In the genomic region with DNA sequence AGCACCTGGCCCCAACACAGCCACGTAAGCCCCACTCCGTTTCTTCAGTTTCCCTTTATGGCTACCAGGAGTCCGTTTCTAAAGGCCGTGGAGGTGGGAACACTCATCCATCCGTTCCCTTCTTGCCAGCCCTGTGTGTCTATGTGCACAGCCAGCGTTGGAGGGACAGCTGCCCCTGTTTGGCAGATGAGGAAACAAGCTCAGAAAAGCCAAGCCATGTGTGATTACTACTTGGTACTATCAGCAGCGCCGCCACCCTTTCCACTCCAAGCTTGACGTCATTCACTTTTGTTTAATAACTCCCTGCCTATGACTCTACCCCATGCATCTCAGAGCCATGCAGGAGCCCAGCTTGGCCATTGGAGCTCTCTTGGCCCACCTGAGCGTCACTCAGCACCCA, we compare ENCODE assay signal across 20 cellular contexts. TPM values are rescaled to one million over a fixed set of nuclear protein-coding genes. Genes with fewer than 3 reads are reported as not detected.
DNase-seq lines count a peak whose midpoint lies in the region; ATAC-seq and TF ChIP-seq lines count a peak whose summit lies in the region.
"Had no signal": no experiment of that assay in that cellular context is flagged by ENCODE, and none has a peak within 500 bp of the region (broad histone marks: within the 10 kb centered on the region; RNA-seq: fewer than 3 reads in every experiment).

No MANE protein-coding gene starts in this region.

- CTCF ChIA-PET in CD4-positive, alpha-beta T cell (lab: Charles Lee) = interaction anchor here (0.6 to 0.9 kb wide), 2 partner anchors 69 to 629 kb away, joined by 3 to 4 read pairs; no protein-coding TSS in a partner anchor

- no peak overlapping the region for H3K9ac ChIP-seq in neural cell (ENCODE audit: low read length)

- H3K27ac Mint-ChIP-seq in CD4-positive, alpha-beta T cell = no peak overlapping the region
- peak overlapping the region; percentile 52 for H3K27ac Mint-ChIP-seq in activated naive CD8-positive, alpha-beta T cell treated with anti-CD3 and anti-CD28 coated beads for 36 hours

- H3K27ac ChIP-seq in CD4-positive, alpha-beta T cell (ENCODE audit: low read depth, low read length) = no peak overlapping the region
- H3K27ac ChIP-seq in KOPT-K1 (ENCODE audit: low read depth, low read length, poor library complexity, severe bottlenecking) (peak overlapping the region; percentile 94), neural cell (ENCODE audit: low read length) (no peak overlapping the region)
- H3K27ac ChIP-seq: ovary, vagina had no signal

- H3K4me1 Mint-ChIP-seq in CD4-positive, alpha-beta T cell (ENCODE audit: low read depth) = peaks cover 17% of the 10 kb centered on the region
- peaks cover 12% of the 10 kb centered on the region for H3K4me1 Mint-ChIP-seq in activated naive CD8-positive, alpha-beta T cell treated with anti-CD3 and anti-CD28 coated beads for 36 hours

- H3K27me3 ChIP-seq in CD4-positive, alpha-beta T cell (ENCODE audit: control insufficient read depth, insufficient read depth, low read length) = no peaks in the 10 kb centered on the region
- no peaks in the 10 kb centered on the region for H3K27me3 ChIP-seq in neural cell (ENCODE audit: insufficient read depth, low read depth, low read length)
- H3K27me3 ChIP-seq: ovary, vagina had no signal

- TF ChIP-seq CTCF in CD4-positive, alpha-beta T cell (IDR thresholded peaks at IDR 0.05) = no peak
- no peak for TF ChIP-seq CTCF in neural cell (IDR thresholded peaks at IDR 0.05; ENCODE audit: poor library complexity, severe bottlenecking)

- no peak for TF ChIP-seq EP300 in neural cell (conservative IDR thresholded peaks at IDR 0.05; ENCODE audit: poor library complexity, severe bottlenecking)

- POLR2A ChIA-PET in CD4-positive, alpha-beta T cell (lab: Charles Lee) = no interaction called here

- H3F3A ChIP-seq in neural cell (ENCODE audit: insufficient read depth, low read length, poor library complexity, severe bottlenecking) = no peaks in the 10 kb centered on the region

- H3K4me3 Mint-ChIP-seq in CD4-positive, alpha-beta T cell = peak overlapping the region; percentile 57
- peak overlapping the region; percentile 6 for H3K4me3 Mint-ChIP-seq in activated naive CD8-positive, alpha-beta T cell treated with anti-CD3 and anti-CD28 coated beads for 36 hours

- no peaks in the 10 kb centered on the region for H3K9me3 ChIP-seq in CD4-positive, alpha-beta T cell (ENCODE audit: control insufficient read depth, low read length)
- H3K9me3 ChIP-seq in KOPT-K1 (ENCODE audit: insufficient read depth, low read length, poor library complexity, severe bottlenecking) = no peaks in the 10 kb centered on the region
- no peaks in the 10 kb centered on the region for H3K9me3 ChIP-seq in neural cell (ENCODE audit: low read length)
- H3K9me3 ChIP-seq: HAP-1, ovary, vagina had no signal

- no peaks in the 10 kb centered on the region for H3K27me3 Mint-ChIP-seq in CD4-positive, alpha-beta T cell
- H3K27me3 Mint-ChIP-seq in activated naive CD8-positive, alpha-beta T cell treated with anti-CD3 and anti-CD28 coated beads for 36 hours = no peaks in the 10 kb centered on the region
- H3K27me3 Mint-ChIP-seq: central memory CD8-positive, alpha-beta T cell had no signal

- no peak for DNase-seq in CD4-positive, alpha-beta T cell
- DNase-seq in activated naive CD8-positive, alpha-beta T cell treated with anti-CD3 and anti-CD28 coated beads for 36 hours = no peak
- no peak for DNase-seq in middle frontal gyrus (ENCODE audit: extremely low spot score, low spot score)
- no peak for DNase-seq in activated CD4-positive, alpha-beta T cell treated with anti-CD3 and anti-CD28 coated beads, Interleukin-2, amount 50 U/mL, for 4 hours
- DNase-seq in activated effector memory CD4-positive, alpha-beta T cell treated with Interleukin-2 at 50 U/mL for 16 hours = no peak
- DNase-seq: activated CD8-positive, alpha-beta memory T cell treated with anti-CD3 and anti-CD28 coated beads for 24 hours; immature natural killer cell; mesenchymal stem cell; NCI-H1048; NK-92 treated with Interleukin-12 subunit alpha and Interleukin-12 subunit beta, amount 100 ng/mL, for 24 hours; ovary; Right ventricle myocardium superior; stimulated activated naive CD4-positive, alpha-beta T cell; T1000 had no signal

- H3K9me3 Mint-ChIP-seq in CD4-positive, alpha-beta T cell = no peaks in the 10 kb centered on the region
- no peaks in the 10 kb centered on the region for H3K9me3 Mint-ChIP-seq in activated naive CD8-positive, alpha-beta T cell treated with anti-CD3 and anti-CD28 coated beads for 36 hours
- H3K9me3 Mint-ChIP-seq: central memory CD8-positive, alpha-beta T cell; immature natural killer cell had no signal

- peaks cover 4% of the 10 kb centered on the region for H3K36me3 Mint-ChIP-seq in CD4-positive, alpha-beta T cell (ENCODE audit: low read depth)
- peaks cover 51% of the 10 kb centered on the region for H3K36me3 Mint-ChIP-seq in activated naive CD8-positive, alpha-beta T cell treated with anti-CD3 and anti-CD28 coated beads for 36 hours

- peaks cover 49% of the 10 kb centered on the region for H3K79me2 ChIP-seq in neural cell (replicated peaks; ENCODE audit: insufficient read depth, low read length)

- H2AFZ ChIP-seq in neural cell (ENCODE audit: low read depth, low read length) = no peak overlapping the region

- no peak for ATAC-seq in CD4-positive, alpha-beta T cell (ENCODE audit: poor library complexity)

- H3K4me3 ChIP-seq in neural cell (ENCODE audit: low read length) = peak overlapping the region; percentile 89
- H3K4me3 ChIP-seq: HAP-1, ovary, skin epidermis, vagina had no signal

- peaks cover 66% of the 10 kb centered on the region for H3K36me3 ChIP-seq in KOPT-K1 (ENCODE audit: insufficient read depth, low read length)
- H3K36me3 ChIP-seq in neural cell (ENCODE audit: insufficient read depth, low read length) = peaks cover 15% of the 10 kb centered on the region
- H3K36me3 ChIP-seq: ovary, vagina had no signal

- H3K4me2 ChIP-seq in neural cell (ENCODE audit: low read length) = no peak overlapping the region

- no peaks in the 10 kb centered on the region for H3K9me2 ChIP-seq in neural cell (ENCODE audit: insufficient read depth, low read length)

- intact Hi-C loops in CD4-positive, alpha-beta T cell (cut with DNase I, micrococcal nuclease) = loop anchor here in 1 of 2 experiments (10.0 kb wide), 1 partner anchor 1390 kb away; the partner anchor contains the start of gene TTC4

- peaks cover 23% of the 10 kb centered on the region for H4K20me1 ChIP-seq in neural cell (ENCODE audit: insufficient read depth)

- TF ChIP-seq RAD21 in neural cell (conservative IDR thresholded peaks at IDR 0.05) = no peak

TF ChIP-seq in neural cell, 6 proteins besides CTCF, POLR2A, EP300 and RAD21:
- no peak for TF ChIP-seq REST (IDR thresholded peaks at IDR 0.05; ENCODE audit: borderline replicate concordance)
- no peak for TF ChIP-seq SMC3 (conservative IDR thresholded peaks at IDR 0.05; ENCODE audit: poor library complexity)
- TF ChIP-seq EZH2 (IDR thresholded peaks at IDR 0.05; ENCODE audit: borderline replicate concordance, insufficient read depth, low read length, poor library complexity, severe bottlenecking) = no peak
- TF ChIP-seq MXI1 (conservative IDR thresholded peaks at IDR 0.05; ENCODE audit: poor library complexity, severe bottlenecking) = no peak
- no peak for TF ChIP-seq TAF1 (IDR thresholded peaks at IDR 0.05; ENCODE audit: low read depth)
- TF ChIP-seq POLR2AphosphoS5 (IDR thresholded peaks at IDR 0.05) = no peak

RNA-seq across cellular contexts. Expression of gene LRP8, which starts 3.5 kb away (rescaled TPM):
- 10 to 100 TPM in 1 of 2 experiments, 1 to 10 TPM in 1; 8.1 to 11.5 TPM for total RNA-seq in CD4-positive, alpha-beta T cell
- total RNA-seq in activated naive CD8-positive, alpha-beta T cell treated with anti-CD3 and anti-CD28 coated beads for 36 hours = 10 to 100 TPM; 42.3 to 47.7 TPM
- 65.8 TPM in 2 replicates for polyA plus RNA-seq in neural cell
- 97.9 and 112 TPM in 2 replicates for polyA minus RNA-seq in neural cell
